8 cellular contexts compared by ENCODE assay signal in genomic region chr7:143003393-143004051, GRCh38. TPM values are rescaled to one million over a fixed set of nuclear protein-coding genes. Genes with fewer than 3 reads are reported as not detected.
DNase-seq lines count a peak whose midpoint lies in the region; ATAC-seq, FAIRE-seq and TF ChIP-seq lines count a peak whose summit lies in the region.

No MANE protein-coding gene starts in this region.

- FAIRE-seq in small intestine (lab: Jason Lieb, UNC), result no peak

- peak overlapping the region; percentile 65 for H3K4me3 ChIP-seq in CD4-positive, CD25-positive, alpha-beta regulatory T cell (ENCODE audit: low read depth, low read length)
- H3K4me3 ChIP-seq in Peyer's patch (peak overlapping the region in 2 of 4 donors; percentile 15 to 22), ascending aorta (peak overlapping the region in 1 of 2 donors; percentile 45), small intestine (ENCODE audit: low read depth in 1 of 2, low read length in 2 of 2) (peak overlapping the region in 1 of 2 donors; percentile 10)

- H3K27ac Mint-ChIP-seq in CD4-positive, CD25-positive, alpha-beta regulatory T cell, result peak overlapping the region; percentile 5 to 90 (median 78)

- H3K27me3 Mint-ChIP-seq in CD4-positive, CD25-positive, alpha-beta regulatory T cell, result peaks cover 10% of the 10 kb centered on the region

- peaks cover 6 to 12% (median 7%) of the 10 kb centered on the region in 4 donors for H3K4me1 Mint-ChIP-seq in CD4-positive, CD25-positive, alpha-beta regulatory T cell

- no peaks in the 10 kb centered on the region for H3K36me3 ChIP-seq in CD4-positive, CD25-positive, alpha-beta regulatory T cell (ENCODE audit: control insufficient read depth, insufficient read depth, low read length)
- H3K36me3 ChIP-seq in Peyer's patch (no peaks in the 10 kb centered on the region), ascending aorta (no peaks in the 10 kb centered on the region), small intestine (ENCODE audit: control insufficient read depth in 2 of 2, insufficient read depth in 2 of 2, low read length in 2 of 2) (no peaks in the 10 kb centered on the region)

- peaks cover 4% of the 10 kb centered on the region for H3K27me3 ChIP-seq in CD4-positive, CD25-positive, alpha-beta regulatory T cell (ENCODE audit: control insufficient read depth, insufficient read depth, low read length)
- H3K27me3 ChIP-seq in Peyer's patch (no peaks in the 10 kb centered on the region), ascending aorta (no peaks in the 10 kb centered on the region), small intestine (ENCODE audit: control insufficient read depth in 2 of 2, insufficient read depth in 2 of 2, low read length in 2 of 2) (no peaks in the 10 kb centered on the region)

- no peaks in the 10 kb centered on the region for H3K9me3 ChIP-seq in CD4-positive, CD25-positive, alpha-beta regulatory T cell (ENCODE audit: control insufficient read depth in 2 of 2, low read length in 2 of 2)
- H3K9me3 ChIP-seq in Peyer's patch (no peaks in the 10 kb centered on the region), ascending aorta (no peaks in the 10 kb centered on the region), small intestine (ENCODE audit: control insufficient read depth, low read depth) (no peaks in the 10 kb centered on the region)

- WGBS in small intestine, 3 donors, result 10 to 28% (median 15%) methylated on average over 6 of the region's 6 CpGs

- peaks cover 0 to 2% (median 0%) of the 10 kb centered on the region in 7 donors for H3K9me3 Mint-ChIP-seq in CD4-positive, CD25-positive, alpha-beta regulatory T cell

- H3K27ac ChIP-seq in CD4-positive, CD25-positive, alpha-beta regulatory T cell (ENCODE audit: insufficient read depth, low read length, poor library complexity, severe bottlenecking), result no peak overlapping the region
- no peak overlapping the region for H3K27ac ChIP-seq in Peyer's patch
- H3K27ac ChIP-seq in ascending aorta, result no peak overlapping the region
- H3K27ac ChIP-seq in small intestine (ENCODE audit: low read depth in 1 of 2, low read length in 1 of 2), result no peak overlapping the region

- peak; percentile 71 to 82 (median 78) for TF ChIP-seq CTCF in Peyer's patch (IDR thresholded peaks at IDR 0.05)
- peak; percentile 37 to 65 (median 56) for TF ChIP-seq CTCF in ascending aorta (IDR thresholded peaks at IDR 0.05)

- H3K4me1 ChIP-seq in CD4-positive, CD25-positive, alpha-beta regulatory T cell (ENCODE audit: control insufficient read depth, insufficient read depth, low read length, poor library complexity, severe bottlenecking), result peaks cover 5% of the 10 kb centered on the region
- H3K4me1 ChIP-seq in Peyer's patch (no peaks in the 10 kb centered on the region), ascending aorta (no peaks in the 10 kb centered on the region), small intestine (ENCODE audit: control insufficient read depth in 2 of 2, insufficient read depth in 1 of 2, low read depth in 1 of 2, low read length in 1 of 2) (peaks cover 0 to 4% of the 10 kb centered on the region in 2 donors)

- intact Hi-C loops in ascending aorta (cut with DNase I), result no loop called here

- H3K4me3 Mint-ChIP-seq in CD4-positive, CD25-positive, alpha-beta regulatory T cell, result peak overlapping the region; percentile 0 to 89 (median 84)

- TF ChIP-seq POLR2A in Peyer's patch (IDR thresholded peaks at IDR 0.05), result no peak

- peak; percentile 63 to 77 for ATAC-seq in CD4-positive, CD25-positive, alpha-beta regulatory T cell (ENCODE audit: low read depth in 2 of 2)
- peak; percentile 70 for ATAC-seq in GM18870 (IDR thresholded peaks at IDR 0.05; ENCODE audit: unreplicated experiment)
- ATAC-seq in HG03520 (IDR thresholded peaks at IDR 0.05; ENCODE audit: unreplicated experiment), result peak; percentile 50

- DNase-seq in CD4-positive, CD25-positive, alpha-beta regulatory T cell, result peak; percentile 26 to 78 (median 67)
- DNase-seq in Peyer's patch, result no peak
- no peak for DNase-seq in ascending aorta (ENCODE audit: low spot score in 2 of 2)
- DNase-seq in iPS DF 4.7 (ENCODE audit: extremely low read depth, low spot score), result peak; percentile 16
- DNase-seq in small intestine, result peak; percentile 63
- DNase-seq in occipital lobe (lab: John Stamatoyannopoulos, UW), result no peak

- no peaks in the 10 kb centered on the region for H3K36me3 Mint-ChIP-seq in CD4-positive, CD25-positive, alpha-beta regulatory T cell

RNA-seq across cellular contexts. Expression of gene OR9A2, which starts 23.4 kb away (rescaled TPM):
- not detected for total RNA-seq in CD4-positive, CD25-positive, alpha-beta regulatory T cell
- polyA plus RNA-seq in CD4-positive, CD25-positive, alpha-beta regulatory T cell, result not detected
- total RNA-seq in Peyer's patch (not detected), ascending aorta (not detected), occipital lobe (1.1 TPM)
- polyA plus RNA-seq in small intestine, result not detected

RNA-seq across cellular contexts. Expression of gene KEL, which starts 41.4 kb away (rescaled TPM):
- 1.1 TPM for total RNA-seq in CD4-positive, CD25-positive, alpha-beta regulatory T cell
- polyA plus RNA-seq in CD4-positive, CD25-positive, alpha-beta regulatory T cell, result not detected
- total RNA-seq in Peyer's patch (not detected), ascending aorta (not detected), occipital lobe (3.0 TPM)
- under 1 TPM in 1 of 3 donors, not detected in 2; 0.13 TPM for polyA plus RNA-seq in small intestine

RNA-seq across cellular contexts. Expression of gene OR6V1, which starts 48.6 kb away (rescaled TPM):
- not detected for total RNA-seq in CD4-positive, CD25-positive, alpha-beta regulatory T cell
- not detected for polyA plus RNA-seq in CD4-positive, CD25-positive, alpha-beta regulatory T cell
- total RNA-seq in Peyer's patch (not detected), ascending aorta (not detected), occipital lobe (not detected)
- polyA plus RNA-seq in small intestine, result not detected

Comparison
In these comparisons a context has a peak if more than half of its experiments do, and no peak if none do; other contexts are left out.
1. DNase-seq: peak in CD4-positive, CD25-positive, alpha-beta regulatory T cell (3 of 3), iPS DF 4.7 (single experiment) and small intestine (single experiment); none in Peyer's patch (0 of 3), ascending aorta (0 of 2) and occipital lobe (single experiment).
2. Peak in every context shown above with its lines, with median percentiles within 50 percentile points of each other: ATAC-seq.